8 cellular contexts compared by ENCODE assay signal in the genomic region with DNA sequence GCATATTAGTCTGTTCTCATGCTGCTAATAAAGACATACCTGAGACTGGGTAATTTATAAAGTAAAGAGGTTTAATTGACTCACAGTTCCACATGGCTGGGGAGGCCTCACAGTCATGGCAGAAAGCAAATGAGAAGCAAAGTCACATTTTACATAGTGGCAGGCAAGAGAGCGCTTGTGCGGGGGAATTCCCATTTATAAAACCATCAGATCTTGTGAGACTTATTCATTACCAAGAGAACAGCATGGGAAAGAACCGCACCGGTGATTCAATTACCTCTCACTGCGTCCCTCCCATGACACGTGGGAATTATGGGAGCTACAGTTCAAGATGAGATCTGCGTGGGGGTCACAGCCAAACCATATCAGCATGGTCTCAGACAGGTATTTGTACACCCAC. TPM values are rescaled to one million over a fixed set of nuclear protein-coding genes. Genes with fewer than 3 reads are reported as not detected.
DNase-seq lines count a peak whose midpoint lies in the region; ATAC-seq and TF ChIP-seq lines count a peak whose summit lies in the region.
"Not testable (repeated sequence)": the region's sequence is repeated elsewhere in the genome, so short reads cannot be mapped to it uniquely, and the experiment has no call there.

No MANE protein-coding gene starts in this region.

- peak overlapping the region; percentile 43 for H3K4me3 Mint-ChIP-seq in CD8-positive, alpha-beta T cell
- not testable (repeated sequence) for H3K4me3 Mint-ChIP-seq in activated CD4-positive, alpha-beta memory T cell treated with anti-CD3 and anti-CD28 coated beads, Interleukin-2, amount 10 ng/mL, durations not matched to agents 7 days and 5 days; stimulated activated effector memory CD8-positive, alpha-beta T cell treated with anti-CD3 and anti-CD28 coated beads, Interleukin-12 subunit alpha, Interleukin-12 subunit beta, amount 100 ng/mL, for 72 hours
- H3K4me3 Mint-ChIP-seq in activated T-helper 1 cell treated with anti-CD3 and anti-CD28 coated beads, Interleukin-12 subunit alpha, Interleukin-12 subunit beta, Interleukin-2, Interleukin-4 antibody, amounts not matched to agents 30 ng/mL and 10 ng/mL and 1 ng/mL, durations not matched to agents 14 hours and 24 hours and 36 hours: peak overlapping the region; percentile 57

- H3K4me1 ChIP-seq in CD8-positive, alpha-beta T cell (ENCODE audit: insufficient read depth, low read length): peaks cover 70% of the 10 kb centered on the region

- not testable (repeated sequence) for ATAC-seq in CD8-positive, alpha-beta T cell
- peak; percentile 79 for ATAC-seq in stimulated activated effector memory CD8-positive, alpha-beta T cell treated with anti-CD3 and anti-CD28 coated beads, Interleukin-12 subunit alpha, Interleukin-12 subunit beta, amount 100 ng/mL, for 72 hours

- peaks cover 65% of the 10 kb centered on the region for H3K4me1 Mint-ChIP-seq in CD8-positive, alpha-beta T cell (ENCODE audit: low read depth)
- peaks cover 44% of the 10 kb centered on the region for H3K4me1 Mint-ChIP-seq in activated CD4-positive, alpha-beta memory T cell treated with anti-CD3 and anti-CD28 coated beads, Interleukin-2, amount 10 ng/mL, durations not matched to agents 7 days and 5 days
- H3K4me1 Mint-ChIP-seq in activated T-helper 1 cell treated with anti-CD3 and anti-CD28 coated beads, Interleukin-12 subunit alpha, Interleukin-12 subunit beta, Interleukin-2, Interleukin-4 antibody, amounts not matched to agents 30 ng/mL and 10 ng/mL and 1 ng/mL, durations not matched to agents 14 hours and 24 hours and 36 hours (ENCODE audit: low read depth): peaks cover 52% of the 10 kb centered on the region
- peaks cover 23% of the 10 kb centered on the region for H3K4me1 Mint-ChIP-seq in stimulated activated effector memory CD8-positive, alpha-beta T cell treated with anti-CD3 and anti-CD28 coated beads, Interleukin-12 subunit alpha, Interleukin-12 subunit beta, amount 100 ng/mL, for 72 hours

- DNase-seq in CD8-positive, alpha-beta T cell: peak in 4 of 7 experiments; percentile 9 to 41 (median 27)
- peak; percentile 40 for DNase-seq in T-helper 22 cell (ENCODE audit: low read depth)
- not testable (repeated sequence) for DNase-seq in activated CD4-positive, alpha-beta memory T cell treated with anti-CD3 and anti-CD28 coated beads, Interleukin-2, amount 10 ng/mL, durations not matched to agents 7 days and 5 days; activated T-helper 1 cell treated with anti-CD3 and anti-CD28 coated beads, Interleukin-12 subunit alpha, Interleukin-12 subunit beta, Interleukin-2, Interleukin-4 antibody, amounts not matched to agents 30 ng/mL and 10 ng/mL and 1 ng/mL, durations not matched to agents 14 hours and 24 hours and 36 hours (ENCODE audit: low spot score); stimulated activated effector memory CD8-positive, alpha-beta T cell treated with anti-CD3 and anti-CD28 coated beads, Interleukin-12 subunit alpha, Interleukin-12 subunit beta, amount 100 ng/mL, for 72 hours (ENCODE audit: low spot score in 2 of 2)
- DNase-seq in activated naive CD8-positive, alpha-beta T cell treated with anti-CD3 and anti-CD28 coated beads, Interleukin-2, amount 50 U/mL, for 16 hours (ENCODE audit: low read depth, low spot score): peak; percentile 36
- peak; percentile 68 for DNase-seq in kidney glomerular epithelial cell (lab: John Stamatoyannopoulos, UW)
- peak; percentile 66 to 78 for DNase-seq in stimulated activated CD4-positive, alpha-beta T cell treated with anti-CD3 and anti-CD28 coated beads, Interleukin-2, amount 100 ng/mL, for 24 hours

- not testable (repeated sequence) for H3K27me3 ChIP-seq in CD8-positive, alpha-beta T cell (ENCODE audit: insufficient read depth, low read length)

- TF ChIP-seq CTCF in CD8-positive, alpha-beta T cell (IDR thresholded peaks at IDR 0.05): not testable (repeated sequence)

- POLR2A ChIA-PET in CD8-positive, alpha-beta T cell (lab: Charles Lee): not testable (repeated sequence)
- POLR2A ChIA-PET in activated CD4-positive, alpha-beta memory T cell treated with anti-CD3 and anti-CD28 coated beads, Interleukin-2, amount 10 ng/mL, durations not matched to agents 7 days and 5 days (lab: Charles Lee): interaction anchor here (7.2 kb wide), 1 partner anchor 16 kb away, joined by 165 read pairs; a partner anchor contains a TSS

- H3K9me3 Mint-ChIP-seq in CD8-positive, alpha-beta T cell; activated CD4-positive, alpha-beta memory T cell treated with anti-CD3 and anti-CD28 coated beads, Interleukin-2, amount 10 ng/mL, durations not matched to agents 7 days and 5 days; activated T-helper 1 cell treated with anti-CD3 and anti-CD28 coated beads, Interleukin-12 subunit alpha, Interleukin-12 subunit beta, Interleukin-2, Interleukin-4 antibody, amounts not matched to agents 30 ng/mL and 10 ng/mL and 1 ng/mL, durations not matched to agents 14 hours and 24 hours and 36 hours; stimulated activated effector memory CD8-positive, alpha-beta T cell treated with anti-CD3 and anti-CD28 coated beads, Interleukin-12 subunit alpha, Interleukin-12 subunit beta, amount 100 ng/mL, for 72 hours: not testable (repeated sequence)

- H3K36me3 ChIP-seq in CD8-positive, alpha-beta T cell (ENCODE audit: insufficient read depth, low read length): not testable (repeated sequence)

- not testable (repeated sequence) for H3K9me3 ChIP-seq in CD8-positive, alpha-beta T cell (ENCODE audit: low read length)

- intact Hi-C loops in CD8-positive, alpha-beta T cell (cut with DNase I, micrococcal nuclease): not testable (repeated sequence)
- intact Hi-C loops in activated T-helper 1 cell treated with anti-CD3 and anti-CD28 coated beads, Interleukin-12 subunit alpha, Interleukin-12 subunit beta, Interleukin-2, Interleukin-4 antibody, amounts not matched to agents 30 ng/mL and 10 ng/mL and 1 ng/mL, durations not matched to agents 14 hours and 24 hours and 36 hours (cut with micrococcal nuclease): loop anchor here (1.0 to 10.0 kb wide), 4 partner anchors 14 to 437 kb away; a partner anchor contains a TSS

- H3K27me3 Mint-ChIP-seq in CD8-positive, alpha-beta T cell (ENCODE audit: low read depth); activated CD4-positive, alpha-beta memory T cell treated with anti-CD3 and anti-CD28 coated beads, Interleukin-2, amount 10 ng/mL, durations not matched to agents 7 days and 5 days; activated T-helper 1 cell treated with anti-CD3 and anti-CD28 coated beads, Interleukin-12 subunit alpha, Interleukin-12 subunit beta, Interleukin-2, Interleukin-4 antibody, amounts not matched to agents 30 ng/mL and 10 ng/mL and 1 ng/mL, durations not matched to agents 14 hours and 24 hours and 36 hours (ENCODE audit: insufficient read depth): not testable (repeated sequence)

- CTCF ChIA-PET in CD8-positive, alpha-beta T cell (lab: Charles Lee): interaction anchor here (1.2 to 2.2 kb wide), 3 partner anchors 22 to 99 kb away, joined by 3 to 11 read pairs (median 3); a partner anchor contains a TSS
- CTCF ChIA-PET in activated CD4-positive, alpha-beta memory T cell treated with anti-CD3 and anti-CD28 coated beads, Interleukin-2, amount 10 ng/mL, durations not matched to agents 7 days and 5 days (lab: Charles Lee): interaction anchor here (1.4 kb wide), 1 partner anchor 289 kb away, joined by 3 read pairs; no protein-coding TSS in a partner anchor

- not testable (repeated sequence) for H3K27ac ChIP-seq in CD8-positive, alpha-beta T cell (ENCODE audit: low read depth, low read length)

- not testable (repeated sequence) for H3K36me3 Mint-ChIP-seq in CD8-positive, alpha-beta T cell; activated CD4-positive, alpha-beta memory T cell treated with anti-CD3 and anti-CD28 coated beads, Interleukin-2, amount 10 ng/mL, durations not matched to agents 7 days and 5 days (ENCODE audit: low read depth); activated T-helper 1 cell treated with anti-CD3 and anti-CD28 coated beads, Interleukin-12 subunit alpha, Interleukin-12 subunit beta, Interleukin-2, Interleukin-4 antibody, amounts not matched to agents 30 ng/mL and 10 ng/mL and 1 ng/mL, durations not matched to agents 14 hours and 24 hours and 36 hours (ENCODE audit: low read depth); stimulated activated effector memory CD8-positive, alpha-beta T cell treated with anti-CD3 and anti-CD28 coated beads, Interleukin-12 subunit alpha, Interleukin-12 subunit beta, amount 100 ng/mL, for 72 hours

- H3K4me3 ChIP-seq in CD8-positive, alpha-beta T cell (ENCODE audit: low read depth, low read length): not testable (repeated sequence)

- H3K27ac Mint-ChIP-seq in CD8-positive, alpha-beta T cell: peak overlapping the region; percentile 73
- H3K27ac Mint-ChIP-seq in activated CD4-positive, alpha-beta memory T cell treated with anti-CD3 and anti-CD28 coated beads, Interleukin-2, amount 10 ng/mL, durations not matched to agents 7 days and 5 days: peak overlapping the region; percentile 44
- peak overlapping the region; percentile 53 for H3K27ac Mint-ChIP-seq in activated T-helper 1 cell treated with anti-CD3 and anti-CD28 coated beads, Interleukin-12 subunit alpha, Interleukin-12 subunit beta, Interleukin-2, Interleukin-4 antibody, amounts not matched to agents 30 ng/mL and 10 ng/mL and 1 ng/mL, durations not matched to agents 14 hours and 24 hours and 36 hours
- peak overlapping the region; percentile 32 for H3K27ac Mint-ChIP-seq in stimulated activated effector memory CD8-positive, alpha-beta T cell treated with anti-CD3 and anti-CD28 coated beads, Interleukin-12 subunit alpha, Interleukin-12 subunit beta, amount 100 ng/mL, for 72 hours

RNA-seq across cellular contexts. Expression of a gene that starts 14.5 kb away (rescaled TPM):
- 100 to 1,000 TPM; 129 to 130 TPM for total RNA-seq in CD8-positive, alpha-beta T cell
- 10 to 100 TPM; 59.3 to 62.6 TPM for total RNA-seq in activated CD4-positive, alpha-beta memory T cell treated with anti-CD3 and anti-CD28 coated beads, Interleukin-2, amount 10 ng/mL, durations not matched to agents 7 days and 5 days
- 26.5 and 26.8 TPM in 2 replicates for total RNA-seq in activated T-helper 1 cell treated with anti-CD3 and anti-CD28 coated beads, Interleukin-12 subunit alpha, Interleukin-12 subunit beta, Interleukin-2, Interleukin-4 antibody, amounts not matched to agents 30 ng/mL and 10 ng/mL and 1 ng/mL, durations not matched to agents 14 hours and 24 hours and 36 hours
